14 cellular contexts compared by ENCODE assay signal in genomic region chr3:16838561-16838960, GRCh38. TPM values are rescaled to one million over a fixed set of nuclear protein-coding genes. Genes with fewer than 3 reads are reported as not detected.
DNase-seq lines count a peak whose midpoint lies in the region; ATAC-seq and TF ChIP-seq lines count a peak whose summit lies in the region.
"Had no signal": no experiment of that assay in that cellular context is flagged by ENCODE, and none has a peak within 500 bp of the region (broad histone marks: within the 10 kb centered on the region; RNA-seq: fewer than 3 reads in every experiment).

No MANE protein-coding gene starts in this region.

- no peak for TF ChIP-seq POLR2A in body of pancreas (IDR thresholded peaks at IDR 0.05)

- H3K9me3 ChIP-seq in MM.1S (replicated peaks; ENCODE audit: insufficient read depth, low read length) (no peaks in the 10 kb centered on the region), body of pancreas (no peaks in the 10 kb centered on the region), mucosa of rectum (ENCODE audit: control insufficient read depth in 2 of 2, low read length in 2 of 2) (no peaks in the 10 kb centered on the region)
- H3K9me3 ChIP-seq: upper lobe of left lung had no signal

- ATAC-seq in body of pancreas (peak; percentile 81), GM18502 (IDR thresholded peaks at IDR 0.05; ENCODE audit: poor library complexity, unreplicated experiment) (no peak), omental fat pad (ENCODE audit: low FRiP score) (no peak)

- H3K27me3 ChIP-seq in MM.1S (replicated peaks; ENCODE audit: insufficient read depth, low read length) (no peaks in the 10 kb centered on the region), body of pancreas (no peaks in the 10 kb centered on the region), mucosa of rectum (ENCODE audit: control insufficient read depth in 2 of 2, insufficient read depth in 2 of 2, low read length in 2 of 2) (no peaks in the 10 kb centered on the region)
- H3K27me3 ChIP-seq: upper lobe of left lung had no signal

- H3K79me2 ChIP-seq in MM.1S (ENCODE audit: low read length), result no peaks in the 10 kb centered on the region

- no peak overlapping the region for H2AFZ ChIP-seq in MM.1S (ENCODE audit: low read length)

- TF ChIP-seq CTCF in MM.1S (IDR thresholded peaks at IDR 0.05; ENCODE audit: low read length) (no peak), body of pancreas (IDR thresholded peaks at IDR 0.05) (no peak), omental fat pad (IDR thresholded peaks at IDR 0.05) (no peak)

- WGBS in body of pancreas, 2 donors, result 15 to 17% methylated on average over 1 of the region's 1 CpG

- no peaks in the 10 kb centered on the region for H3K36me3 ChIP-seq in MM.1S (replicated peaks; ENCODE audit: insufficient read depth, low read length)
- no peaks in the 10 kb centered on the region for H3K36me3 ChIP-seq in body of pancreas (replicated peaks in 1 of 2; ENCODE audit: insufficient read depth in 1 of 2, low read depth in 2 of 2)
- H3K36me3 ChIP-seq in mucosa of rectum (ENCODE audit: control insufficient read depth in 2 of 2, insufficient read depth in 2 of 2, low read length in 2 of 2), result no peaks in the 10 kb centered on the region
- H3K36me3 ChIP-seq: upper lobe of left lung had no signal

- H3K9ac ChIP-seq in MM.1S (ENCODE audit: low read length) (peak overlapping the region; percentile 44; the same call in 1 of the 2 replicates), mucosa of rectum (ENCODE audit: low read depth in 1 of 2, low read length in 2 of 2) (no peak overlapping the region)

- no peaks in the 10 kb centered on the region for H4K20me1 ChIP-seq in MM.1S (ENCODE audit: insufficient read depth, low read length)

- H3K27ac ChIP-seq in MM.1S (ENCODE audit: low read length) (peak overlapping the region; percentile 81), body of pancreas (peak overlapping the region in 3 of 4 donors; percentile 52 to 63 (median 59)), mucosa of rectum (ENCODE audit: low read depth in 2 of 2, low read length in 2 of 2) (peak overlapping the region; percentile 25 to 38)
- H3K27ac ChIP-seq: upper lobe of left lung had no signal

- no peaks in the 10 kb centered on the region for H3K9me2 ChIP-seq in MM.1S (replicated peaks; ENCODE audit: insufficient read depth, low read length)

- intact Hi-C loops in body of pancreas (cut with DNase I), result no loop called here

- H3K4me1 ChIP-seq in MM.1S (ENCODE audit: low read length) (peaks cover 57% of the 10 kb centered on the region), body of pancreas (peaks cover 58% of the 10 kb centered on the region), mucosa of rectum (ENCODE audit: control insufficient read depth in 2 of 2, insufficient read depth in 2 of 2, low read length in 2 of 2) (peaks cover 27 to 30% of the 10 kb centered on the region in 2 donors)

- peak overlapping the region; percentile 44 for H3K4me2 ChIP-seq in MM.1S (ENCODE audit: low read depth, low read length)

- DNase-seq in COLO668 (lab: John Stamatoyannopoulos, UW; ENCODE audit: unreplicated experiment) (peak; percentile 13), MM.1S (peak; percentile 86), body of pancreas (peak; percentile 63 to 80 (median 72)), omental fat pad (ENCODE audit: low spot score) (no peak), kidney glomerular epithelial cell (lab: John Stamatoyannopoulos, UW) (no peak)
- DNase-seq in stimulated activated CD8-positive, alpha-beta memory T cell treated with anti-CD3 and anti-CD28 coated beads, Interleukin-4, amount 100 ng/mL, for 48 hours, result no peak
- DNase-seq: activated CD4-positive, alpha-beta T cell treated with anti-CD3 and anti-CD28 coated beads, Interleukin-2, amount 50 U/mL, for 4 hours; AML-193; NCI-H1105 treated with DMSO at 0.1 percent for 48 hours; posterior cingulate gyrus; stimulated activated CD4-positive, alpha-beta T cell treated with anti-CD3 and anti-CD28 coated beads, Interleukin-1b, Interleukin-23, amount 100 ng/mL, for 48 hours; upper lobe of left lung had no signal

- peak overlapping the region; percentile 14 for H3K4me3 ChIP-seq in MM.1S (ENCODE audit: low read length)
- H3K4me3 ChIP-seq in body of pancreas, result no peak overlapping the region
- H3K4me3 ChIP-seq in mucosa of rectum (ENCODE audit: low read length in 2 of 2), result peak overlapping the region in 1 of 2 donors; percentile 4
- H3K4me3 ChIP-seq: upper lobe of left lung had no signal

- H3F3A ChIP-seq in MM.1S (ENCODE audit: insufficient read depth, low read length), result peaks cover 49% of the 10 kb centered on the region

RNA-seq across cellular contexts. Expression of gene PLCL2, which starts 46.2 kb away (rescaled TPM):
- total RNA-seq in body of pancreas (10 to 100 TPM; 13.7 to 25.7 TPM), omental fat pad (10 to 100 TPM; 10.8 to 28.5 (median 16.3) TPM)

Comparison
In these comparisons a context has a peak if more than half of its experiments do, and no peak if none do; other contexts are left out.
1. DNase-seq: peak in COLO668 (single experiment), MM.1S (single experiment) and body of pancreas (4 of 4); none in omental fat pad (single experiment), stimulated activated CD8-positive, alpha-beta memory T cell treated with anti-CD3 and anti-CD28 coated beads, Interleukin-4, amount 100 ng/mL, for 48 hours (single experiment) and kidney glomerular epithelial cell (single experiment).
2. Peak in every context shown above with its lines, with median percentiles within 50 percentile points of each other: H3K27ac ChIP-seq.